In genomic region chr1:35931424-35932157, GRCh38 we compare ENCODE assay signal across 8 cellular contexts. TPM values are rescaled to one million over a fixed set of nuclear protein-coding genes. Genes with fewer than 3 reads are reported as not detected.
DNase-seq lines count a peak whose midpoint lies in the region; ATAC-seq, FAIRE-seq and TF ChIP-seq lines count a peak whose summit lies in the region.

No MANE protein-coding gene starts in this region.

- ATAC-seq in activated CD8-positive, alpha-beta memory T cell treated with anti-CD3 and anti-CD28 coated beads, Interleukin-2, amount 10 ng/mL, durations not matched to agents 7 days and 5 days = peak; percentile 38
- peak; percentile 34 for ATAC-seq in HG03025 (IDR thresholded peaks at IDR 0.05; ENCODE audit: low FRiP score, unreplicated experiment)
- ATAC-seq in PC-3 = peak; percentile 15

- H3K79me2 ChIP-seq in PC-3 (ENCODE audit: low read length) = peaks cover 59% of the 10 kb centered on the region

- no peaks in the 10 kb centered on the region for H3K9me3 Mint-ChIP-seq in activated CD8-positive, alpha-beta memory T cell treated with anti-CD3 and anti-CD28 coated beads, Interleukin-2, amount 10 ng/mL, durations not matched to agents 7 days and 5 days (ENCODE audit: low read depth)

- CTCF ChIA-PET in activated CD8-positive, alpha-beta memory T cell treated with anti-CD3 and anti-CD28 coated beads, Interleukin-2, amount 10 ng/mL, durations not matched to agents 7 days and 5 days (lab: Charles Lee) = interaction anchor here (0.7 to 4.8 kb wide), 6 partner anchors 12 to 203 kb away, joined by 3 to 39 read pairs (median 6); partner anchors contain the start of gene AGO1
- CTCF ChIA-PET in PC-3 (lab: Charles Lee) = interaction anchor here (0.7 kb wide), 1 partner anchor 152 kb away, joined by 3 read pairs; the partner anchor contains the start of gene TEKT2

- H3K4me2 ChIP-seq in PC-3 (ENCODE audit: low read length) = peak overlapping the region; percentile 100

- no peaks in the 10 kb centered on the region for H3K27me3 Mint-ChIP-seq in activated CD8-positive, alpha-beta memory T cell treated with anti-CD3 and anti-CD28 coated beads, Interleukin-2, amount 10 ng/mL, durations not matched to agents 7 days and 5 days

- H3K36me3 ChIP-seq in PC-3 (ENCODE audit: low read depth, low read length) (no peaks in the 10 kb centered on the region), ectodermal cell (ENCODE audit: control insufficient read depth, insufficient read depth, low read length) (no peaks in the 10 kb centered on the region), mesodermal cell (ENCODE audit: control insufficient read depth, insufficient read depth, low read length) (no peaks in the 10 kb centered on the region)

- H3K27ac Mint-ChIP-seq in activated CD8-positive, alpha-beta memory T cell treated with anti-CD3 and anti-CD28 coated beads, Interleukin-2, amount 10 ng/mL, durations not matched to agents 7 days and 5 days = peak overlapping the region; percentile 95

- H3K27me3 ChIP-seq in PC-3 (ENCODE audit: low read length) = no peaks in the 10 kb centered on the region
- no peaks in the 10 kb centered on the region for H3K27me3 ChIP-seq in ectodermal cell (ENCODE audit: control insufficient read depth, insufficient read depth, low read length, poor library complexity, severe bottlenecking)

- H3F3A ChIP-seq in PC-3 (ENCODE audit: low read length, unreplicated experiment) = no peaks in the 10 kb centered on the region

- H3K4me3 ChIP-seq in PC-3 (ENCODE audit: low read length) (peak overlapping the region; percentile 91), ectodermal cell (ENCODE audit: insufficient read depth, low read depth, low read length) (peak overlapping the region; percentile 85), mesodermal cell (ENCODE audit: extremely low read depth, insufficient read depth, low read length, poor library complexity, severe bottlenecking) (peak overlapping the region; percentile 92)

- peak overlapping the region; percentile 91 for H3K27ac ChIP-seq in PC-3 (ENCODE audit: low read length)
- peak overlapping the region; percentile 90 for H3K27ac ChIP-seq in ectodermal cell (ENCODE audit: insufficient read depth, low read depth, low read length, poor library complexity, severe bottlenecking)
- peak overlapping the region; percentile 93 for H3K27ac ChIP-seq in mesodermal cell (ENCODE audit: low read depth, low read length, severe bottlenecking)

- POLR2A ChIA-PET in PC-3 (lab: Charles Lee; ENCODE audit: unreplicated experiment) = interaction anchor here (0.5 kb wide), 2 partner anchors 257 to 289 kb away, joined by 3 read pairs; no protein-coding TSS in a partner anchor

- H3K4me1 Mint-ChIP-seq in activated CD8-positive, alpha-beta memory T cell treated with anti-CD3 and anti-CD28 coated beads, Interleukin-2, amount 10 ng/mL, durations not matched to agents 7 days and 5 days = peaks cover 34% of the 10 kb centered on the region

- WGBS in ectodermal cell, 2 experiments = 0 to 1% methylated on average over 29 to 30 of the region's 30 CpGs
- WGBS in mesodermal cell (ENCODE audit: insufficient coverage in 2 of 2), 2 experiments = 0 to 1% methylated on average over 18 of the region's 30 CpGs

- H3K9me3 ChIP-seq in PC-3 (ENCODE audit: low read length) = no peaks in the 10 kb centered on the region
- H3K9me3 ChIP-seq in ectodermal cell (ENCODE audit: control insufficient read depth, low read length) = no peaks in the 10 kb centered on the region
- no peaks in the 10 kb centered on the region for H3K9me3 ChIP-seq in mesodermal cell (ENCODE audit: control insufficient read depth, low read length)

- no peak for TF ChIP-seq CTCF in PC-3 (conservative IDR thresholded peaks at IDR 0.05; ENCODE audit: low read depth, low read length)

- H3K4me1 ChIP-seq in PC-3 (ENCODE audit: insufficient read depth, low read length) (peaks cover 25% of the 10 kb centered on the region), ectodermal cell (ENCODE audit: control insufficient read depth, insufficient read depth, low read length) (peaks cover 7% of the 10 kb centered on the region), mesodermal cell (ENCODE audit: control insufficient read depth, insufficient read depth, low read length, poor library complexity, severe bottlenecking) (peaks cover 3% of the 10 kb centered on the region)

- peaks cover 3% of the 10 kb centered on the region for H3K36me3 Mint-ChIP-seq in activated CD8-positive, alpha-beta memory T cell treated with anti-CD3 and anti-CD28 coated beads, Interleukin-2, amount 10 ng/mL, durations not matched to agents 7 days and 5 days

- H4K20me1 ChIP-seq in PC-3 (ENCODE audit: low read length) = peaks cover 18% of the 10 kb centered on the region

- H3K4me3 Mint-ChIP-seq in activated CD8-positive, alpha-beta memory T cell treated with anti-CD3 and anti-CD28 coated beads, Interleukin-2, amount 10 ng/mL, durations not matched to agents 7 days and 5 days = peak overlapping the region; percentile 95

- no peak for FAIRE-seq in RCC 7860 (lab: Jason Lieb, UNC)

- no TSS peak for BruUV-seq in PC-3 (replicated peaks; lab: Mats Ljungman, UMichigan)

- intact Hi-C loops in PC-3 (cut with micrococcal nuclease) = loop anchor here (2.0 to 10.0 kb wide), 2 partner anchors 77 to 153 kb away; partner anchors contain the start of genes ADPRS and TEKT2
- intact Hi-C loops in posterior vena cava (cut with DNase I) = no loop called here

- peak overlapping the region; percentile 94 for H3K9ac ChIP-seq in PC-3 (ENCODE audit: low read length)

- no peak for DNase-seq in activated CD8-positive, alpha-beta memory T cell treated with anti-CD3 and anti-CD28 coated beads, Interleukin-2, amount 10 ng/mL, durations not matched to agents 7 days and 5 days
- DNase-seq in activated CD8-positive, alpha-beta memory T cell treated with anti-CD3 and anti-CD28 coated beads for 24 hours = no peak
- peak; percentile 32 for DNase-seq in PC-3
- no peak for DNase-seq in RCC 7860 (ENCODE audit: low spot score)
- DNase-seq in posterior vena cava (ENCODE audit: low spot score) = no peak

- peak overlapping the region; percentile 92 for H2AFZ ChIP-seq in PC-3 (ENCODE audit: low read length)

- no peaks in the 10 kb centered on the region for H3K9me2 ChIP-seq in PC-3 (replicated peaks; ENCODE audit: low read length)

RNA-seq across cellular contexts. Expression of gene AGO3, which starts 0.7 kb away (rescaled TPM):
- total RNA-seq in activated CD8-positive, alpha-beta memory T cell treated with anti-CD3 and anti-CD28 coated beads, Interleukin-2, amount 10 ng/mL, durations not matched to agents 7 days and 5 days = 10 to 100 TPM; 26.2 to 33.1 TPM
- total RNA-seq in PC-3 (2014; rRNA removed) (17.7 and 26.3 TPM in 2 replicates), posterior vena cava (10 to 100 TPM; 27.6 to 45.5 TPM)
- 14.7 TPM for polyA plus RNA-seq in ectodermal cell (2013, experiment 1 of 4)
- polyA plus RNA-seq in ectodermal cell (2013, experiment 2 of 4) = 12.2 TPM
- polyA plus RNA-seq in ectodermal cell (2013, experiment 3 of 4) = 10.0 TPM
- 10.7 TPM for polyA plus RNA-seq in ectodermal cell (2013, experiment 4 of 4)
- polyA plus RNA-seq in mesodermal cell (2013, experiment 1 of 2) = 14.2 TPM
- polyA plus RNA-seq in mesodermal cell (2013, experiment 2 of 2) = 8.5 TPM

RNA-seq across cellular contexts. Expression of gene AGO1, which starts 48.6 kb away (rescaled TPM):
- total RNA-seq in activated CD8-positive, alpha-beta memory T cell treated with anti-CD3 and anti-CD28 coated beads, Interleukin-2, amount 10 ng/mL, durations not matched to agents 7 days and 5 days = 10 to 100 TPM; 23.7 to 29.3 TPM
- total RNA-seq in PC-3 (2014; rRNA removed) = 15.4 and 17.0 TPM in 2 replicates
- 25.7 TPM for polyA plus RNA-seq in ectodermal cell (2013, experiment 1 of 4)
- 31.6 TPM for polyA plus RNA-seq in ectodermal cell (2013, experiment 2 of 4)
- 16.4 TPM for polyA plus RNA-seq in ectodermal cell (2013, experiment 3 of 4)
- 19.7 TPM for polyA plus RNA-seq in ectodermal cell (2013, experiment 4 of 4)
- 17.4 TPM for polyA plus RNA-seq in mesodermal cell (2013, experiment 1 of 2)
- polyA plus RNA-seq in mesodermal cell (2013, experiment 2 of 2) = 15.5 TPM
- 10 to 100 TPM; 25.3 to 27.9 TPM for total RNA-seq in posterior vena cava
